In the genomic region with DNA sequence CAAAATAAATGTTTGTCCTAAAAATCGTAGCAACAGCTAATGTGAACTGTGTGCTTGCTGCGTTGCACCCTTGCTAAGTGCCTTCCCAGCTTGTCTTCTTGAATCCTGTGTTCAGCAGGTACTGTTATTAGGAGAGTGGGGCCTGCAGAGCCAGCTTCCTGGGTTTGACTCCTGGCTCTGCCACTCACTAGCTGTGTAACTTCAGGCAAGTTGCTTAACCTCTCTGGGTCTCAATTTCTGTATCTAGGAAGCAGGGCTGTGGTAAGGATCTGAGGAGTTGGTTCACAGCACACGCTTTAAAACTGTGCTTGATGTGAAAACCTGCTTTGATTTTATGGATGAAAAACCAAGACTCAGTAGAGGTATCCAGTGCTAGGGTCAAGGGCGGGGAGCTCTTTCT, we compare ENCODE assay signal across 23 cellular contexts. TPM values are rescaled to one million over a fixed set of nuclear protein-coding genes. Genes with fewer than 3 reads are reported as not detected.
DNase-seq lines count a peak whose midpoint lies in the region; ATAC-seq and TF ChIP-seq lines count a peak whose summit lies in the region.
"Had no signal": no experiment of that assay in that cellular context is flagged by ENCODE, and none has a peak within 500 bp of the region (broad histone marks: within the 10 kb centered on the region; RNA-seq: fewer than 3 reads in every experiment).

No MANE protein-coding gene starts in this region.

- no peak for ATAC-seq in HG02981 (IDR thresholded peaks at IDR 0.05; ENCODE audit: unreplicated experiment)
- ATAC-seq in GM21576 (IDR thresholded peaks at IDR 0.05; ENCODE audit: unreplicated experiment) = no peak
- ATAC-seq: activated naive CD8-positive, alpha-beta T cell treated with anti-CD3 and anti-CD28 coated beads, Interleukin-2, amount 50 U/mL, for 24 hours; foreskin keratinocyte had no signal

- no peak overlapping the region for H3K4me3 ChIP-seq in BLaER1
- H3K4me3 ChIP-seq in adipocyte (ENCODE audit: low read length) = no peak overlapping the region
- H3K4me3 ChIP-seq in stomach = no peak overlapping the region

- DNase-seq in adipocyte (ENCODE audit: low read depth) (no peak), stomach (no peak), SHP77 treated with DMSO at 0.1 percent for 48 hours (lab: John Stamatoyannopoulos, UW) (no peak), SIG-M5 (lab: John Stamatoyannopoulos, UW) (no peak)
- DNase-seq: activated CD8-positive, alpha-beta memory T cell treated with anti-CD3 and anti-CD28 coated beads, Interleukin-2, amount 50 U/mL, for 48 hours; activated effector memory CD4-positive, alpha-beta T cell treated with Interleukin-2 at 50 U/mL for 16 hours; activated naive CD8-positive, alpha-beta T cell treated with anti-CD3 and anti-CD28 coated beads, Interleukin-2, amount 50 U/mL, for 24 hours; CD4-positive, alpha-beta T cell; foreskin keratinocyte; GDM1; HFFc6; midbrain; NCI-H1436 treated with DMSO at 0.1 percent for 48 hours; stimulated activated CD4-positive, alpha-beta T cell treated with anti-CD3 and anti-CD28 coated beads, Interleukin-4, amount 100 ng/mL, for 4 hours; T-helper 2 cell had no signal

- intact Hi-C loops in stomach (cut with DNase I; ENCODE audit: low total_unique reads) = no loop called here

- H3K4me1 ChIP-seq in BLaER1 (peaks cover 56% of the 10 kb centered on the region), adipocyte (ENCODE audit: control insufficient read depth, insufficient read depth, low read length) (peaks cover 83% of the 10 kb centered on the region), stomach (peaks cover 99 to 100% (median 100%) of the 10 kb centered on the region in 4 donors)

- no peak for TF ChIP-seq POLR2A in stomach (IDR thresholded peaks at IDR 0.05)

- no peak overlapping the region for H3K9ac ChIP-seq in BLaER1
- H3K9ac ChIP-seq in adipocyte (ENCODE audit: low read length) = peak overlapping the region; percentile 57

- H3K9me3 ChIP-seq in BLaER1 (no peaks in the 10 kb centered on the region), adipocyte (ENCODE audit: control insufficient read depth, low read length) (no peaks in the 10 kb centered on the region), stomach (no peaks in the 10 kb centered on the region)

- 52 to 73% (median 65%) methylated on average over 4 of the region's 4 CpGs for WGBS in stomach, 5 donors

- H3K27me3 ChIP-seq in BLaER1 (peaks cover 23% of the 10 kb centered on the region), adipocyte (replicated peaks; ENCODE audit: control insufficient read depth, insufficient read depth, low read length) (no peaks in the 10 kb centered on the region), layer of hippocampus (ENCODE audit: control insufficient read depth, insufficient read depth, low read length) (no peaks in the 10 kb centered on the region), stomach (peaks cover 0 to 14% (median 0%) of the 10 kb centered on the region in 3 donors)

- peak overlapping the region; percentile 65; the same call in 1 of the 2 replicates for H3K4me2 ChIP-seq in BLaER1

- no peak for TF ChIP-seq CTCF in stomach (IDR thresholded peaks at IDR 0.05)

- H3K36me3 ChIP-seq in BLaER1 = peaks cover 11% of the 10 kb centered on the region
- H3K36me3 ChIP-seq in adipocyte (ENCODE audit: control insufficient read depth, insufficient read depth, low read length, severe bottlenecking) = peaks cover 7% of the 10 kb centered on the region
- H3K36me3 ChIP-seq in stomach = no peaks in the 10 kb centered on the region

- no peak for TF ChIP-seq EP300 in stomach (IDR thresholded peaks at IDR 0.05)

- peaks cover 97% of the 10 kb centered on the region for H4K20me1 ChIP-seq in BLaER1

- H3K27ac ChIP-seq in BLaER1 = no peak overlapping the region
- H3K27ac ChIP-seq in layer of hippocampus (ENCODE audit: low read depth, low read length) = peak overlapping the region; percentile 77
- peak overlapping the region in 4 of 5 donors; percentile 86 to 94 (median 92) for H3K27ac ChIP-seq in stomach
- H3K27ac ChIP-seq: foreskin keratinocyte had no signal

RNA-seq across cellular contexts. Expression of gene NFIX, which starts 10.0 kb away (rescaled TPM):
- 100 to 1,000 TPM in 1 of 5 donors, 10 to 100 TPM in 4; 14.0 to 183 (median 63.3) TPM for total RNA-seq in stomach
- polyA plus RNA-seq in stomach = 10 to 100 TPM; 11.5 to 45.0 (median 30.2) TPM
- polyA plus RNA-seq: neural cell had no signal

RNA-seq across cellular contexts. Expression of gene DAND5, which starts 35.9 kb away (rescaled TPM):
- total RNA-seq in stomach = under 1 TPM in 1 of 5 donors, not detected in 4; 0.58 TPM
- under 1 TPM in 2 of 3 donors, not detected in 1; 0.12 to 0.13 TPM for polyA plus RNA-seq in stomach
- total RNA-seq: bronchial epithelial cell; CD4-positive, alpha-beta T cell; HFFc6; posterior vena cava; subcutaneous adipose tissue had no signal
- polyA plus RNA-seq: neural cell had no signal

RNA-seq across cellular contexts. Expression of gene GADD45GIP1, which starts 48.2 kb away (rescaled TPM):
- total RNA-seq in stomach = 10 to 100 TPM in 4 of 5 donors, 1 to 10 TPM in 1; 1.8 to 93.3 (median 25.9) TPM
- 10 to 100 TPM; 59.0 to 75.4 (median 61.8) TPM for polyA plus RNA-seq in stomach

RNA-seq across cellular contexts. Expression of gene RAD23A, which starts 59.6 kb away (rescaled TPM):
- total RNA-seq in stomach = 100 to 1,000 TPM in 3 of 5 donors, 10 to 100 TPM in 2; 44.1 to 144 (median 103) TPM
- polyA plus RNA-seq in stomach = 100 to 1,000 TPM; 101 to 141 (median 106) TPM
